ENCODE assay signal across 1 cellular context in the genomic region with DNA sequence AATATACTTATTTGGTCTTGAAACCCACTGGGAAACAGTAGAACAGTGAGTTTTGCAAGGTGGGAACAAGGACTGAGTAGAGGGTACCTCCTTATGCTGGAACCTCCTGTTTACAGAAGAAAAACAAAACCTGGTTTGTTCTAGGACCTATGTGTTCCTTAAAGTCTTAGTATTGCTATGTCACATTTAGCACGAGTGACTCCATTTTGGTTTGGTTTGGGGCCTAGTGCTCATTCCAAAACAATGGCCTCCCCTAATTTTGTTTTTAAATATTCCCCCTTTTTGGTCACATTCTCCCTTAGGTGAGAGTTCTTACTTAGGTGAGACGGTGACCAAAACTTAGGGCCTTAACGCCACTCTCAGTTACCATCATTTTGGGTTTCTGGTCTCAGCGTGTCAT.
TF ChIP-seq lines count a peak whose summit lies in the region.

No MANE protein-coding gene starts in this region.

TF ChIP-seq in K562, 482 proteins besides CTCF, POLR2A, EP300 and RAD21 (continued from another document and continues in another):
- TF ChIP-seq, protein P1, sequence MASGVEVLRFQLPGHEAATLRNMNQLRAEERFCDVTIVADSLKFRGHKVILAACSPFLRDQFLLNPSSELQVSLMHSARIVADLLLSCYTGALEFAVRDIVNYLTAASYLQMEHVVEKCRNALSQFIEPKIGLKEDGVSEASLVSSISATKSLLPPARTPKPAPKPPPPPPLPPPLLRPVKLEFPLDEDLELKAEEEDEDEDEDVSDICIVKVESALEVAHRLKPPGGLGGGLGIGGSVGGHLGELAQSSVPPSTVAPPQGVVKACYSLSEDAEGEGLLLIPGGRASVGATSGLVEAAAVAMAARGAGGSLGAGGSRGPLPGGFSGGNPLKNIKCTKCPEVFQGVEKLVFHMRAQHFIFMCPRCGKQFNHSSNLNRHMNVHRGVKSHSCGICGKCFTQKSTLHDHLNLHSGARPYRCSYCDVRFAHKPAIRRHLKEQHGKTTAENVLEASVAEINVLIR (CRISPR knock-in tag; IDR thresholded peaks at IDR 0.05): peak; percentile 65
- TF ChIP-seq KAT2B (IDR thresholded peaks at IDR 0.05; ENCODE audit: low read depth, low read length) (no peak), ZNF445 (CRISPR knock-in tag; IDR thresholded peaks at IDR 0.05; ENCODE audit: low read depth) (no peak), ZNF507 (tag; conservative IDR thresholded peaks at IDR 0.05) (peak; percentile 37; the same call in 1 of the 2 replicates), DACH1 (IDR thresholded peaks at IDR 0.05; ENCODE audit: partially characterized antibody) (no peak), ETV1 (tag; conservative IDR thresholded peaks at IDR 0.05; ENCODE audit: low read depth) (peak; percentile 64; the same call in 1 of the 2 replicates), MYC (IDR thresholded peaks at IDR 0.05; ENCODE audit: low read depth, low read length) (no peak), MYC (CRISPR knock-in tag; IDR thresholded peaks at IDR 0.05; ENCODE audit: borderline replicate concordance, low read depth) (no peak), ZNF584 (CRISPR knock-in tag; IDR thresholded peaks at IDR 0.05; ENCODE audit: low read depth) (peak; percentile 30; the same call in 1 of the 2 replicates), ZNF217 (CRISPR knock-in tag; IDR thresholded peaks at IDR 0.05) (no peak), HDAC1 (IDR thresholded peaks at IDR 0.05) (no peak), MEIS2 (IDR thresholded peaks at IDR 0.05; ENCODE audit: partially characterized antibody) (no peak), SIN3A (IDR thresholded peaks at IDR 0.05; ENCODE audit: borderline replicate concordance in 2 of 2, control insufficient read depth in 1 of 2, low read depth in 2 of 2, low read length in 2 of 2) (no peak), JUN (IDR thresholded peaks at IDR 0.05; ENCODE audit: borderline replicate concordance, low read depth, low read length) (no peak), JUN (CRISPR knock-in tag; IDR thresholded peaks at IDR 0.05; ENCODE audit: borderline replicate concordance) (no peak), ZNF395 (CRISPR knock-in tag; IDR thresholded peaks at IDR 0.05) (no peak), SNRNP70 (optimal IDR thresholded peaks at IDR 0.05; ENCODE audit: low read depth, low read length) (no peak), GABPB1 (CRISPR knock-in tag; IDR thresholded peaks at IDR 0.05) (no peak), RAD51 (IDR thresholded peaks at IDR 0.05; ENCODE audit: borderline replicate concordance, low read depth) (no peak), MTA1 (IDR thresholded peaks at IDR 0.05; ENCODE audit: borderline replicate concordance) (no peak), ZNF274 (IDR thresholded peaks at IDR 0.05; ENCODE audit: borderline replicate concordance, low read depth, low read length) (no peak), EWSR1 (IDR thresholded peaks at IDR 0.05; ENCODE audit: borderline replicate concordance, low read depth, partially characterized antibody) (no peak), ZBTB7A (IDR thresholded peaks at IDR 0.05; ENCODE audit: borderline replicate concordance, control insufficient read depth, low read depth, low read length) (no peak), CHAMP1 (IDR thresholded peaks at IDR 0.05) (no peak), HMGXB4 (CRISPR knock-in tag; IDR thresholded peaks at IDR 0.05) (no peak), NR3C1 (CRISPR knock-in tag; IDR thresholded peaks at IDR 0.05) (no peak), ZNF282 (CRISPR knock-in tag; IDR thresholded peaks at IDR 0.05) (no peak), RERE (CRISPR knock-in tag; IDR thresholded peaks at IDR 0.05; ENCODE audit: borderline replicate concordance) (no peak), CEBPG (CRISPR knock-in tag; IDR thresholded peaks at IDR 0.05) (no peak), CEBPG (tag; conservative IDR thresholded peaks at IDR 0.05 in 1 of 2, IDR thresholded peaks at IDR 0.05 in 1 of 2) (no peak), GTF2F1 (IDR thresholded peaks at IDR 0.05; ENCODE audit: low read depth, low read length) (no peak), E2F4 (CRISPR knock-in tag; IDR thresholded peaks at IDR 0.05; ENCODE audit: low read depth) (no peak)
- TF ChIP-seq, protein P2, sequence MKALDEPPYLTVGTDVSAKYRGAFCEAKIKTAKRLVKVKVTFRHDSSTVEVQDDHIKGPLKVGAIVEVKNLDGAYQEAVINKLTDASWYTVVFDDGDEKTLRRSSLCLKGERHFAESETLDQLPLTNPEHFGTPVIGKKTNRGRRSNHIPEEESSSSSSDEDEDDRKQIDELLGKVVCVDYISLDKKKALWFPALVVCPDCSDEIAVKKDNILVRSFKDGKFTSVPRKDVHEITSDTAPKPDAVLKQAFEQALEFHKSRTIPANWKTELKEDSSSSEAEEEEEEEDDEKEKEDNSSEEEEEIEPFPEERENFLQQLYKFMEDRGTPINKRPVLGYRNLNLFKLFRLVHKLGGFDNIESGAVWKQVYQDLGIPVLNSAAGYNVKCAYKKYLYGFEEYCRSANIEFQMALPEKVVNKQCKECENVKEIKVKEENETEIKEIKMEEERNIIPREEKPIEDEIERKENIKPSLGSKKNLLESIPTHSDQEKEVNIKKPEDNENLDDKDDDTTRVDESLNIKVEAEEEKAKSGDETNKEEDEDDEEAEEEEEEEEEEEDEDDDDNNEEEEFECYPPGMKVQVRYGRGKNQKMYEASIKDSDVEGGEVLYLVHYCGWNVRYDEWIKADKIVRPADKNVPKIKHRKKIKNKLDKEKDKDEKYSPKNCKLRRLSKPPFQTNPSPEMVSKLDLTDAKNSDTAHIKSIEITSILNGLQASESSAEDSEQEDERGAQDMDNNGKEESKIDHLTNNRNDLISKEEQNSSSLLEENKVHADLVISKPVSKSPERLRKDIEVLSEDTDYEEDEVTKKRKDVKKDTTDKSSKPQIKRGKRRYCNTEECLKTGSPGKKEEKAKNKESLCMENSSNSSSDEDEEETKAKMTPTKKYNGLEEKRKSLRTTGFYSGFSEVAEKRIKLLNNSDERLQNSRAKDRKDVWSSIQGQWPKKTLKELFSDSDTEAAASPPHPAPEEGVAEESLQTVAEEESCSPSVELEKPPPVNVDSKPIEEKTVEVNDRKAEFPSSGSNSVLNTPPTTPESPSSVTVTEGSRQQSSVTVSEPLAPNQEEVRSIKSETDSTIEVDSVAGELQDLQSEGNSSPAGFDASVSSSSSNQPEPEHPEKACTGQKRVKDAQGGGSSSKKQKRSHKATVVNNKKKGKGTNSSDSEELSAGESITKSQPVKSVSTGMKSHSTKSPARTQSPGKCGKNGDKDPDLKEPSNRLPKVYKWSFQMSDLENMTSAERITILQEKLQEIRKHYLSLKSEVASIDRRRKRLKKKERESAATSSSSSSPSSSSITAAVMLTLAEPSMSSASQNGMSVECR (CRISPR knock-in tag; IDR thresholded peaks at IDR 0.05): no peak
- TF ChIP-seq, protein P3, sequence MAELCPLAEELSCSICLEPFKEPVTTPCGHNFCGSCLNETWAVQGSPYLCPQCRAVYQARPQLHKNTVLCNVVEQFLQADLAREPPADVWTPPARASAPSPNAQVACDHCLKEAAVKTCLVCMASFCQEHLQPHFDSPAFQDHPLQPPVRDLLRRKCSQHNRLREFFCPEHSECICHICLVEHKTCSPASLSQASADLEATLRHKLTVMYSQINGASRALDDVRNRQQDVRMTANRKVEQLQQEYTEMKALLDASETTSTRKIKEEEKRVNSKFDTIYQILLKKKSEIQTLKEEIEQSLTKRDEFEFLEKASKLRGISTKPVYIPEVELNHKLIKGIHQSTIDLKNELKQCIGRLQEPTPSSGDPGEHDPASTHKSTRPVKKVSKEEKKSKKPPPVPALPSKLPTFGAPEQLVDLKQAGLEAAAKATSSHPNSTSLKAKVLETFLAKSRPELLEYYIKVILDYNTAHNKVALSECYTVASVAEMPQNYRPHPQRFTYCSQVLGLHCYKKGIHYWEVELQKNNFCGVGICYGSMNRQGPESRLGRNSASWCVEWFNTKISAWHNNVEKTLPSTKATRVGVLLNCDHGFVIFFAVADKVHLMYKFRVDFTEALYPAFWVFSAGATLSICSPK (IDR thresholded peaks at IDR 0.05; ENCODE audit: borderline replicate concordance): no peak
- TF ChIP-seq, protein P4, sequence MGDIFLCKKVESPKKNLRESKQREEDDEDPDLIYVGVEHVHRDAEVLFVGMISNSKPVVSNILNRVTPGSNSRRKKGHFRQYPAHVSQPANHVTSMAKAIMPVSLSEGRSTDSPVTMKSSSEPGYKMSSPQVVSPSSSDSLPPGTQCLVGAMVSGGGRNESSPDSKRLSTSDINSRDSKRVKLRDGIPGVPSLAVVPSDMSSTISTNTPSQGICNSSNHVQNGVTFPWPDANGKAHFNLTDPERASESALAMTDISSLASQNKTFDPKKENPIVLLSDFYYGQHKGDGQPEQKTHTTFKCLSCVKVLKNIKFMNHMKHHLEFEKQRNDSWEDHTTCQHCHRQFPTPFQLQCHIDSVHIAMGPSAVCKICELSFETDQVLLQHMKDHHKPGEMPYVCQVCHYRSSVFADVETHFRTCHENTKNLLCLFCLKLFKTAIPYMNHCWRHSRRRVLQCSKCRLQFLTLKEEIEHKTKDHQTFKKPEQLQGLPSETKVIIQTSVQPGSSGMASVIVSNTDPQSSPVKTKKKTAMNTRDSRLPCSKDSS (IDR thresholded peaks at IDR 0.05; ENCODE audit: low read depth, partially characterized antibody): no peak
